ENCODE assay signal across 10 cellular contexts in the genomic region with DNA sequence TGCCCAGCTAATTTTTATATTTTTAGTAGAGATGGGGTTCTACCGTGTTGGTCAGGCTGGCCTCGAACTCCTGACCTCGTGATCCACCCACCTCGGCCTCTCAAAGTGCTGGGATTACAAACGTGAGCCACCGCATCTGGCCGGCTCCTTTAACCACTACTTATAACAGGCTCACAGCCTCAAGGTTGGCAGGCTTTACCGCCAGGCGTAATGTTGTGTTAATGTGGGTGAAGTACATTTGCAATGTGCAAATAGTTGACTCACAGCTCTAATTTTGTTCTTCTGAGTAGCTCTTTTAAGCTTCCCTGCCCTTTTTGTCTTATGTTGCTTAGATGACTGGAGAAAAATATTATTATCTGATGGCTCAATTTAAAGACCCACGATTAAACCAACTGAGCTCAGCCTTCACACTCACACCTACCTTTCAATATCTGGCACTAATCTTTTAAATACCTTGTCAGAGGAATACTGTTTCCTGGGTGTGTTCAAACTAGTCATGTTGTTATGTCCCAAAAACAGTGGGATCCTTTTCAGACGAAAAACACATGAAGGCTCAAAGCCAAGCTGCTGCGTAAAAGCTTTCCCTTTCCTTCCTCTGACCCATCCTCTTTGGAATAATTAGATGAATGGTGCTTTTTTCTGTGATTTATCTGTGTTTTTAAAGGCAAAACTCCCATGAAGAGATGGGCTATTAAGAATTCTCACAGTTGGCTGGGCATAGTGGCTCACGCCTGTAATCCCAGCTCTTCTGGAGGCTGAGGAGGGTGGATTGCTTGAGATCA. TPM values are rescaled to one million over a fixed set of nuclear protein-coding genes. Genes with fewer than 3 reads are reported as not detected.
DNase-seq lines count a peak whose midpoint lies in the region; ATAC-seq and TF ChIP-seq lines count a peak whose summit lies in the region.
"Had no signal": no experiment of that assay in that cellular context is flagged by ENCODE, and none has a peak within 500 bp of the region (broad histone marks: within the 10 kb centered on the region; RNA-seq: fewer than 3 reads in every experiment).

No MANE protein-coding gene starts in this region.

- peak overlapping the region; percentile 94 for H3K27ac Mint-ChIP-seq in MCF 10A (ENCODE audit: low read depth, unreplicated experiment)
- H3K27ac Mint-ChIP-seq in activated T-cell treated with anti-CD3 and anti-CD28 coated beads, Interleukin-2, amount 50 U/mL, for 24 hours = no peak overlapping the region
- H3K27ac Mint-ChIP-seq: T-helper 1 cell treated with Interleukin-12 subunit alpha and Interleukin-12 subunit beta and Interleukin-4 antibody, amounts not matched to agents 30 μg/mL and 1 μg/mL, for 36 hours had no signal

- no peaks in the 10 kb centered on the region for H3K27me3 ChIP-seq in upper lobe of left lung
- H3K27me3 ChIP-seq in effector memory CD4-positive, alpha-beta T cell (replicated peaks; ENCODE audit: control insufficient read depth, insufficient read depth, low read length, poor library complexity, severe bottlenecking) = no peaks in the 10 kb centered on the region

- peaks cover 20% of the 10 kb centered on the region for H3K4me1 Mint-ChIP-seq in MCF 10A (ENCODE audit: insufficient read depth, unreplicated experiment)
- H3K4me1 Mint-ChIP-seq in activated T-cell treated with anti-CD3 and anti-CD28 coated beads, Interleukin-2, amount 50 U/mL, for 24 hours (ENCODE audit: low read depth) = peaks cover 2% of the 10 kb centered on the region

- peak overlapping the region; percentile 24 for H3K4me3 Mint-ChIP-seq in MCF 10A (ENCODE audit: unreplicated experiment)
- no peak overlapping the region for H3K4me3 Mint-ChIP-seq in activated T-cell treated with anti-CD3 and anti-CD28 coated beads, Interleukin-2, amount 50 U/mL, for 24 hours
- H3K4me3 Mint-ChIP-seq: T-helper 1 cell treated with Interleukin-12 subunit alpha and Interleukin-12 subunit beta and Interleukin-4 antibody, amounts not matched to agents 30 μg/mL and 1 μg/mL, for 36 hours had no signal

- H3K27me3 Mint-ChIP-seq in MCF 10A (ENCODE audit: insufficient read depth, unreplicated experiment) = no peaks in the 10 kb centered on the region
- H3K27me3 Mint-ChIP-seq in activated T-cell treated with anti-CD3 and anti-CD28 coated beads, Interleukin-2, amount 50 U/mL, for 24 hours = peaks cover 10% of the 10 kb centered on the region

- DNase-seq in NCI-H2107 treated with DMSO at 0.1 percent for 48 hours (lab: John Stamatoyannopoulos, UW; ENCODE audit: unreplicated experiment) = peak; percentile 16
- no peak for DNase-seq in NCI-H2107 (lab: John Stamatoyannopoulos, UW)
- DNase-seq in MCF 10A (ENCODE audit: unreplicated experiment) = peak; percentile 83
- DNase-seq in inferior parietal cortex (ENCODE audit: extremely low spot score) = peak; percentile 47
- DNase-seq in upper lobe of left lung = peak in 1 of 2 donors; percentile 86
- DNase-seq in effector memory CD4-positive, alpha-beta T cell = no peak
- no peak for DNase-seq in mucosa of gallbladder (ENCODE audit: low spot score)
- DNase-seq in activated T-cell treated with anti-CD3 and anti-CD28 coated beads, Interleukin-2, amount 50 U/mL, for 24 hours = no peak

- peak; percentile 85 to 88 for ATAC-seq in upper lobe of left lung (ENCODE audit: low FRiP score in 2 of 2)

- no TSS peak for BruUV-seq in MCF 10A (replicated peaks; lab: Mats Ljungman, UMichigan)

- TF ChIP-seq POLR2A in upper lobe of left lung (IDR thresholded peaks at IDR 0.05) = no peak

- peaks cover 6% of the 10 kb centered on the region for H3K36me3 Mint-ChIP-seq in MCF 10A (ENCODE audit: insufficient read depth, unreplicated experiment)
- no peaks in the 10 kb centered on the region for H3K36me3 Mint-ChIP-seq in activated T-cell treated with anti-CD3 and anti-CD28 coated beads, Interleukin-2, amount 50 U/mL, for 24 hours (ENCODE audit: low read depth)

- intact Hi-C loops in MCF 10A (cut with micrococcal nuclease) = no loop called here

- H3K27ac ChIP-seq in upper lobe of left lung = peak overlapping the region in 3 of 4 donors; percentile 26 to 35 (median 35)
- H3K27ac ChIP-seq in effector memory CD4-positive, alpha-beta T cell (ENCODE audit: insufficient read depth, low read length, poor library complexity, severe bottlenecking) = no peak overlapping the region
- H3K27ac ChIP-seq: neutrophil had no signal

- H3K4me3 ChIP-seq in upper lobe of left lung = no peak overlapping the region
- H3K4me3 ChIP-seq in effector memory CD4-positive, alpha-beta T cell (ENCODE audit: insufficient read depth, low read depth, low read length, poor library complexity, severe bottlenecking) = no peak overlapping the region

- POLR2A ChIA-PET in MCF 10A (lab: Yijun Ruan, JAX) = interaction anchor here (0.7 to 1.8 kb wide), 7 partner anchors 11 to 197 kb away, joined by 3 to 12 read pairs (median 3); no protein-coding TSS in a partner anchor

- H3K4me1 ChIP-seq in upper lobe of left lung = peaks cover 0 to 3% (median 1%) of the 10 kb centered on the region in 4 donors
- H3K4me1 ChIP-seq in effector memory CD4-positive, alpha-beta T cell (ENCODE audit: control insufficient read depth, insufficient read depth, low read length, poor library complexity, severe bottlenecking) = no peaks in the 10 kb centered on the region

- H3K9me3 ChIP-seq in upper lobe of left lung = no peaks in the 10 kb centered on the region
- H3K9me3 ChIP-seq in effector memory CD4-positive, alpha-beta T cell (ENCODE audit: control insufficient read depth, low read length) = no peaks in the 10 kb centered on the region
- H3K9me3 ChIP-seq: neutrophil had no signal

- H3K9me3 Mint-ChIP-seq in MCF 10A (ENCODE audit: unreplicated experiment) = no peaks in the 10 kb centered on the region
- H3K9me3 Mint-ChIP-seq in activated T-cell treated with anti-CD3 and anti-CD28 coated beads, Interleukin-2, amount 50 U/mL, for 24 hours = no peaks in the 10 kb centered on the region
- H3K9me3 Mint-ChIP-seq: T-helper 1 cell treated with Interleukin-12 subunit alpha and Interleukin-12 subunit beta and Interleukin-4 antibody, amounts not matched to agents 30 μg/mL and 1 μg/mL, for 36 hours had no signal

- peak in 1 of 4 donors; percentile 39 for TF ChIP-seq EP300 in upper lobe of left lung (IDR thresholded peaks at IDR 0.05)

- CTCF ChIA-PET in MCF 10A (lab: Yijun Ruan, JAX) = interaction anchor here (0.6 to 1.7 kb wide), 5 partner anchors 25 to 253 kb away, joined by 3 to 6 read pairs (median 3); no protein-coding TSS in a partner anchor

- 45 to 53% methylated on average over 13 of the region's 13 CpGs for WGBS in upper lobe of left lung, 2 donors

- H3K36me3 ChIP-seq in upper lobe of left lung = no peaks in the 10 kb centered on the region
- H3K36me3 ChIP-seq in effector memory CD4-positive, alpha-beta T cell (ENCODE audit: control insufficient read depth, insufficient read depth, low read length) = no peaks in the 10 kb centered on the region
- H3K36me3 ChIP-seq: neutrophil had no signal

- TF ChIP-seq CTCF in MCF 10A (IDR thresholded peaks at IDR 0.05; ENCODE audit: unreplicated experiment) (no peak), upper lobe of left lung (IDR thresholded peaks at IDR 0.05) (no peak)

RNA-seq across cellular contexts. Expression of a gene that starts 57.2 kb away (rescaled TPM):
- not detected in 2 replicates for total RNA-seq in MCF 10A (2022)
- total RNA-seq in upper lobe of left lung = 10 to 100 TPM in 3 of 6 donors, 1 to 10 TPM in 3; 4.2 to 25.6 (median 11.5) TPM
- 2.9 TPM for total RNA-seq in mucosa of gallbladder

Comparison
In these comparisons a context has a peak if more than half of its experiments do, and no peak if none do; other contexts are left out.
1. DNase-seq: peak in NCI-H2107 treated with DMSO at 0.1 percent for 48 hours (single experiment), MCF 10A (single experiment) and inferior parietal cortex (single experiment); none in NCI-H2107 (single experiment), effector memory CD4-positive, alpha-beta T cell (0 of 3), mucosa of gallbladder (single experiment) and activated T-cell treated with anti-CD3 and anti-CD28 coated beads, Interleukin-2, amount 50 U/mL, for 24 hours (single experiment).